In the genomic region with DNA sequence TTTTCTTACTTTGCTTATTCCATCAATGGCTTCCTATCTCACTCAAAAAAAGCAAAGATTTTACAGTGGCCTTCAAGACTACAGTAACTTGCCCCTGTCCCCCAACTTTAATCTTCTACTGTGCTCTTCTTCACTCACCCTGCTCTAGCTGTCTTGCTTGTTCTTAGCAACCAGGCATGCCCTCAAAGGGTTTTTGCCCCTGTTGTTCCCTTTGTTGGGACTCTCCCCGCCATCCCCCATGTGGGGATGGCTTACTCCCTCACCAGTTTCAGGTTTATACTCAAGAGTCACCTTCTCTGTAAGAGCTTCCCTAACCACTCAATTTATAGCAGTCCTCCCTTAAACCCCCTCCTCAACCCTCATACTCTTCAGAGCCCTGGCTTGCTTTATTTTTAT, we compare ENCODE assay signal across 11 cellular contexts. TPM values are rescaled to one million over a fixed set of nuclear protein-coding genes. Genes with fewer than 3 reads are reported as not detected.
DNase-seq lines count a peak whose midpoint lies in the region; ATAC-seq and TF ChIP-seq lines count a peak whose summit lies in the region.
"Had no signal": no experiment of that assay in that cellular context is flagged by ENCODE, and none has a peak within 500 bp of the region (broad histone marks: within the 10 kb centered on the region; RNA-seq: fewer than 3 reads in every experiment).

No MANE protein-coding gene starts in this region.

- 88 to 95% (median 91%) methylated on average over 1 of the region's 1 CpG for WGBS in adrenal gland, 4 donors

- peak; percentile 30 for DNase-seq in GM12865 (ENCODE audit: low read depth)
- DNase-seq in GM20000 (ENCODE audit: low spot score), result peak; percentile 27
- no peak for DNase-seq in adrenal gland
- no peak for DNase-seq in NCI-H2171 (lab: John Stamatoyannopoulos, UW)
- no peak for DNase-seq in HT-29 (ENCODE audit: low spot score)
- no peak for DNase-seq in AML-193 (lab: John Stamatoyannopoulos, UW)
- DNase-seq in NCI-H128 (lab: John Stamatoyannopoulos, UW; ENCODE audit: unreplicated experiment), result no peak
- DNase-seq: mucosa of descending colon, NCI-H2029, SW 1271 had no signal

- H3K9me3 ChIP-seq in adrenal gland (replicated peaks in 1 of 3), result no peaks in the 10 kb centered on the region
- H3K9me3 ChIP-seq: mucosa of descending colon had no signal

- peak; percentile 12 for ATAC-seq in HG03135 (IDR thresholded peaks at IDR 0.05; ENCODE audit: unreplicated experiment)
- ATAC-seq: mucosa of descending colon had no signal

- no peak for TF ChIP-seq POLR2A in adrenal gland (IDR thresholded peaks at IDR 0.05)

- intact Hi-C loops in adrenal gland (cut with DNase I), result loop anchor here in 1 of 2 donors (10.0 kb wide), 1 partner anchor 47 kb away; no protein-coding TSS in a partner anchor

- H3K4me3 ChIP-seq in GM12865 (ENCODE audit: low read depth, low read length) (no peak overlapping the region), adrenal gland (no peak overlapping the region)
- H3K4me3 ChIP-seq: mucosa of descending colon had no signal

- H3K4me1 ChIP-seq in adrenal gland (replicated peaks in 1 of 2), result peaks cover 31 to 53% of the 10 kb centered on the region in 2 donors

- H3K27me3 ChIP-seq in adrenal gland, result no peaks in the 10 kb centered on the region

- TF ChIP-seq CTCF in GM12865 (IDR thresholded peaks at IDR 0.05; ENCODE audit: insufficient read depth, low read depth, low read length, missing control alignments) (no peak), GM20000 (IDR thresholded peaks at IDR 0.05; ENCODE audit: extremely low read depth, missing control alignments) (no peak), adrenal gland (IDR thresholded peaks at IDR 0.05) (no peak)

- H3K36me3 ChIP-seq in adrenal gland (replicated peaks in 1 of 2), result no peaks in the 10 kb centered on the region

- H3K27ac ChIP-seq in adrenal gland, result peak overlapping the region in 3 of 5 donors; percentile 34 to 63 (median 45)

RNA-seq across cellular contexts. Expression of a gene that starts 5.4 kb away (rescaled TPM):
- 10 to 100 TPM; 21.7 to 50.8 (median 36.1) TPM for total RNA-seq in adrenal gland
- polyA plus RNA-seq in adrenal gland, result 10 to 100 TPM in 1 of 3 donors, 1 to 10 TPM in 2; 6.0 to 57.2 (median 7.1) TPM
- 8.0 and 9.2 TPM in 2 replicates for total RNA-seq in HT-29 (2014; rRNA removed; shearing (Covaris generic))

RNA-seq across cellular contexts. Expression of a gene that starts 19.5 kb away (rescaled TPM):
- 10 to 100 TPM; 23.4 to 59.1 (median 38.8) TPM for total RNA-seq in adrenal gland
- 10 to 100 TPM; 11.2 to 36.3 (median 16.2) TPM for polyA plus RNA-seq in adrenal gland
- 72.8 and 80.8 TPM in 2 replicates for total RNA-seq in HT-29 (2014; rRNA removed; shearing (Covaris generic))

Comparison
In these comparisons a context has a peak if more than half of its experiments do, and no peak if none do; other contexts are left out.
1. DNase-seq: peak in GM12865 (single experiment) and GM20000 (single experiment); none in adrenal gland (0 of 7), NCI-H2171 (single experiment), HT-29 (single experiment), AML-193 (0 of 2) and NCI-H128 (single experiment).